In the genomic region with DNA sequence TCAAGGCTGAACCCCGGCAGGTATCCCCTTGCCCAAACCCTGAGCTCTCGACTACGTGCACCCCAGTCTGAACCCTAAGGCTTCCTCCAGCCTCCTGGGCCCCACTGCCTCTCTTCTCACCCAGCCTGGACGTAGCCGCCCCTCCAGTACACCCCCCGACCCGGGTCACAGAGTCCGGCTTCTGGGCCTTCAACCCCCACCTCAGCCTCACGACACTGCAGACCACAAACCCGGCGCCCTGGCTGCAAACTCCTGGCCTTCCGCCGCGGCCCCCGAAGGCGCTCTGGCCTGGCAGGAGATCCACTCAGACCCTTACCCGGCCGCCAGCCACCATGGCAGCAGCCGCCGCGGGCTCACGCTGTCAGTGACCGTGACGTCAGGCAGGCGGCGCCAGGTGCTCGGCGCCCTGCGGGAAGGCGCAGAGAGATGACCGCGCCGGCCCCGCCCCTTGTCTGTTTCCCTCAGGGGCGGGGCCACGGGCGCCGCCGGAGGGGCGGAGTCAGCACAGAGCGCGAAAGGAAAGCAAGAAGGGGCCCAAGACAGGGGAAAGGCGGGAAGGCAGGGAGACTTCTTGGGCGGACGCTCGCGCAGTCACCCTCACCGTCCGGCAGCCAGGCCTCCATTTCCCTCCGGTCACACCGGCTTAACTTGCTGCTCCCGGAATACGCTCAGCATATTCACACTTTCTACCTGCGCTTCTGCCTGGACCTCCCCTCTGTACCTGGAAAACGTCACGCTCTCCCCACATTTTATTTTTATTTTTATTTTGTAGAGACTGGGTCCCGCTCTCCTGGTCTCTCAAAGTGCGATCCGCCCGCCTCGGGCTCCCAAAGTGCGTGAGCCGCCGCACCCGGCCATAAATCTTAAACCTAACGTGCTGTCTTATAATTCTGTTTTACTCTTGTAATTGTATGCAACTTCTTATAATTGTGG, we compare ENCODE assay signal across 8 cellular contexts.
DNase-seq lines count a peak whose midpoint lies in the region; ATAC-seq lines count a peak whose summit lies in the region.

Gene RMDN3 (minus strand): TSS at position 372 of the 933 bp plus-strand sequence. CDS start 471 bp downstream, outside the sequence.

- peak; percentile 97 for DNase-seq in AG08396 (ENCODE audit: low spot score)
- DNase-seq in NCI-H446 treated with DMSO at 0.1 percent for 48 hours (lab: John Stamatoyannopoulos, UW): peak; percentile 83
- peak; percentile 88 for DNase-seq in activated CD4-positive, CD25-positive, alpha-beta regulatory T cell treated with anti-CD3 and anti-CD28 coated beads, Interleukin-2, amount 50 U/mL, for 16 hours (ENCODE audit: low read depth, low spot score)
- DNase-seq in central memory CD4-positive, alpha-beta T cell: peak; percentile 90
- DNase-seq in islet precursor cell: peak; percentile 96
- peak; percentile 89 to 92 (median 91) for DNase-seq in stimulated activated CD4-positive, alpha-beta T cell treated with anti-CD3 and anti-CD28 coated beads, Interleukin-12 subunit alpha, Interleukin-12 subunit beta, amount 100 ng/mL, for 48 hours (ENCODE audit: low read depth in 2 of 3, low spot score in 1 of 3)

- peak; percentile 78 for ATAC-seq in GM19023 (IDR thresholded peaks at IDR 0.05; ENCODE audit: unreplicated experiment)
- ATAC-seq in HG03280 (IDR thresholded peaks at IDR 0.05; ENCODE audit: unreplicated experiment): peak; percentile 87

Comparison
In these comparisons a context has a peak if more than half of its experiments do, and no peak if none do; other contexts are left out.
1. Peak in every context shown above with its lines: DNase-seq and ATAC-seq.